In genomic region chr11:71338806-71339177, GRCh38 we compare ENCODE assay signal across 18 cellular contexts.
DNase-seq lines count a peak whose midpoint lies in the region; ATAC-seq and TF ChIP-seq lines count a peak whose summit lies in the region.
"Had no signal": no experiment of that assay in that cellular context is flagged by ENCODE, and none has a peak within 500 bp of the region (broad histone marks: within the 10 kb centered on the region; RNA-seq: fewer than 3 reads in every experiment).

No MANE protein-coding gene starts in this region.

- H3K4me1 ChIP-seq in adipocyte (ENCODE audit: control insufficient read depth, insufficient read depth, low read length) (peaks cover 14% of the 10 kb centered on the region), stomach smooth muscle (ENCODE audit: control insufficient read depth, insufficient read depth, low read length) (peaks cover 19% of the 10 kb centered on the region), esophagus muscularis mucosa (peaks cover 0 to 12% (median 6%) of the 10 kb centered on the region in 4 donors)

- TF ChIP-seq POLR2A in esophagus muscularis mucosa (IDR thresholded peaks at IDR 0.05; ENCODE audit: low read depth) = no peak

- intact Hi-C loops in esophagus muscularis mucosa (cut with DNase I) = no loop called here

- H3K27me3 ChIP-seq in H7 (ENCODE audit: control insufficient read depth, insufficient read depth, low read length) (no peaks in the 10 kb centered on the region), adipocyte (replicated peaks; ENCODE audit: control insufficient read depth, insufficient read depth, low read length) (peaks cover 42% of the 10 kb centered on the region), stomach smooth muscle (ENCODE audit: control insufficient read depth in 1 of 2, insufficient read depth in 2 of 2, low read length in 2 of 2) (peaks cover 0 to 4% of the 10 kb centered on the region in 2 donors), esophagus muscularis mucosa (peaks cover 0 to 59% (median 0%) of the 10 kb centered on the region in 4 donors)

- ATAC-seq in GM18909 (IDR thresholded peaks at IDR 0.05; ENCODE audit: poor library complexity, unreplicated experiment) = no peak
- ATAC-seq: Panc1 had no signal

- WGBS in esophagus muscularis mucosa = 35% methylated on average over 4 of the region's 4 CpGs

- no peak overlapping the region for H3K4me3 ChIP-seq in H7 (ENCODE audit: insufficient read depth, low read depth, low read length)
- H3K4me3 ChIP-seq in adipocyte (ENCODE audit: low read length) = peak overlapping the region; percentile 62
- H3K4me3 ChIP-seq in stomach smooth muscle (ENCODE audit: low read length in 2 of 2) = peak overlapping the region; percentile 37 to 65
- no peak overlapping the region for H3K4me3 ChIP-seq in esophagus muscularis mucosa

- no peak overlapping the region for H3K9ac ChIP-seq in adipocyte (ENCODE audit: low read length)
- H3K9ac ChIP-seq in stomach smooth muscle (ENCODE audit: low read length in 2 of 2) = no peak overlapping the region
- H3K9ac ChIP-seq: SK-N-SH had no signal

- no peak for TF ChIP-seq CTCF in esophagus muscularis mucosa (IDR thresholded peaks at IDR 0.05)

- H3K27ac ChIP-seq in stomach smooth muscle (ENCODE audit: low read length) (no peak overlapping the region), esophagus muscularis mucosa (replicated peaks in 1 of 4) (no peak overlapping the region)

- peaks cover 1% of the 10 kb centered on the region for H3K9me3 ChIP-seq in adipocyte (ENCODE audit: control insufficient read depth, low read length)
- H3K9me3 ChIP-seq in stomach smooth muscle (ENCODE audit: control insufficient read depth in 2 of 2, low read length in 2 of 2) = no peaks in the 10 kb centered on the region
- H3K9me3 ChIP-seq in esophagus muscularis mucosa = no peaks in the 10 kb centered on the region
- H3K9me3 ChIP-seq: SK-N-SH had no signal

- H3K36me3 ChIP-seq in H7 (replicated peaks; ENCODE audit: control insufficient read depth, insufficient read depth, low read length) = no peaks in the 10 kb centered on the region
- H3K36me3 ChIP-seq in adipocyte (ENCODE audit: control insufficient read depth, insufficient read depth, low read length, severe bottlenecking) = no peaks in the 10 kb centered on the region
- no peaks in the 10 kb centered on the region for H3K36me3 ChIP-seq in stomach smooth muscle (ENCODE audit: control insufficient read depth in 2 of 2, insufficient read depth in 2 of 2, low read length in 2 of 2)
- no peaks in the 10 kb centered on the region for H3K36me3 ChIP-seq in esophagus muscularis mucosa

- no peak for TF ChIP-seq EP300 in esophagus muscularis mucosa (IDR thresholded peaks at IDR 0.05)

- peak; percentile 26 for DNase-seq in H7
- no peak for DNase-seq in adipocyte (ENCODE audit: low read depth)
- DNase-seq in hepatic stellate cell (ENCODE audit: low spot score) = peak; percentile 81
- DNase-seq in ecto neural progenitor cell (ENCODE audit: low spot score) = no peak
- DNase-seq in esophagus muscularis mucosa (ENCODE audit: extremely low spot score) = no peak
- no peak for DNase-seq in effector CD4-positive, alpha-beta T cell
- DNase-seq: ACHN; CD4-positive, alpha-beta memory T cell; DMS79; NCI-H1105 treated with DMSO at 0.1 percent for 48 hours; NCI-H1694 treated with DMSO at 0.1 percent for 48 hours; NCI-H2107; NCI-H2227 treated with DMSO at 0.1 percent for 48 hours; NCI-H524 treated with DMSO at 0.1 percent for 48 hours; SK-N-SH had no signal

Comparison
In these comparisons a context has a peak if more than half of its experiments do, and no peak if none do; other contexts are left out.
1. DNase-seq: peak in H7 (single experiment) and hepatic stellate cell (single experiment); none in adipocyte (single experiment), ecto neural progenitor cell (single experiment), esophagus muscularis mucosa (single experiment) and effector CD4-positive, alpha-beta T cell (single experiment).
2. H3K4me3 ChIP-seq: peak in adipocyte (single experiment) and stomach smooth muscle (2 of 2); none in H7 (single experiment) and esophagus muscularis mucosa (0 of 4).